ENCODE assay signal across 26 cellular contexts in the genomic region with DNA sequence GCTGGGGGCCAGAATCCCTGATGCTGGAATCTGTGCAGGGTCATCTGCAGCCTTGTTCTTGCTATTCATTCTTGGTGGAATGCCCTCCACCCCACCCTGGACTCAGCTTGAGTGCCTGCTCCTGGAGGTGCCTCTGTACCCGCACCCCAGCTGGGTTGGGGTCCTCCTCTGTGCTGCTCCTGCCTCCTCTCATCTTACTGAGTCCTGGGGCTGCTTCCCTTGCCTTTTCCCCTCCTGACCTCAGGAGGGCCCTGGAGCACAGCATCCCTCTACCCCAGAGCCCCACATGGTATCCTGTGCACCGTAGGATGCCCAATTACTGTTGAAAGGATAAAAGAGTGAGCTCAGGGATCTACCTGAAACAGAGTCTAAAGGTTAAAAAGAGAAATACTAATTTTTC.
A peak's percentile ranks its signal among the peaks of the same experiment; 100 is the strongest.
DNase-seq lines count a peak whose midpoint lies in the region; ATAC-seq and TF ChIP-seq lines count a peak whose summit lies in the region.
"Had no signal": no experiment of that assay in that cellular context is flagged by ENCODE, and none has a peak within 500 bp of the region (broad histone marks: within the 10 kb centered on the region; RNA-seq: fewer than 3 reads in every experiment).

No MANE protein-coding gene starts in this region.

- ATAC-seq in left cardiac atrium (no peak), HG03159 (IDR thresholded peaks at IDR 0.05; ENCODE audit: unreplicated experiment) (no peak)
- ATAC-seq: activated CD8-positive, alpha-beta T cell treated with anti-CD3 and anti-CD28 coated beads for 36 hours; effector memory CD8-positive, alpha-beta T cell; left ventricle myocardium superior had no signal

- H3K4me1 ChIP-seq in left ventricle myocardium inferior, result peaks cover 17% of the 10 kb centered on the region

- no peaks in the 10 kb centered on the region for H3K36me3 ChIP-seq in left ventricle myocardium inferior
- H3K36me3 ChIP-seq: BLaER1, neutrophil, prostate gland, tibial artery had no signal

- H3K9me3 ChIP-seq in left ventricle myocardium inferior (replicated peaks), result no peaks in the 10 kb centered on the region
- H3K9me3 ChIP-seq: BLaER1, Caco-2, neutrophil, prostate gland, tibial artery had no signal

- intact Hi-C loops in left cardiac atrium (cut with DNase I), result no loop called here
- intact Hi-C loops in left ventricle myocardium inferior (cut with micrococcal nuclease), result no loop called here

- no peak for TF ChIP-seq CTCF in left ventricle myocardium inferior (IDR thresholded peaks at IDR 0.05; ENCODE audit: borderline replicate concordance)

- no peak overlapping the region for H3K27ac ChIP-seq in left ventricle myocardium inferior (replicated peaks)
- H3K27ac ChIP-seq: BLaER1, GM23248, neutrophil, prostate gland, tibial artery had no signal

- peaks cover 93% of the 10 kb centered on the region for H3K27me3 ChIP-seq in left ventricle myocardium inferior (ENCODE audit: low read depth)

- no peak overlapping the region for H3K4me3 ChIP-seq in left ventricle myocardium inferior
- H3K4me3 ChIP-seq: BLaER1, GM23248, prostate gland, tibial artery had no signal

- peak; percentile 2 for DNase-seq in left cardiac atrium
- DNase-seq in left ventricle myocardium inferior, result no peak
- DNase-seq in NCI-H146 treated with DMSO at 0.1 percent for 48 hours (lab: John Stamatoyannopoulos, UW; ENCODE audit: unreplicated experiment), result peak; percentile 71
- DNase-seq in iPS-NIHi11 (ENCODE audit: low spot score), result peak; percentile 73
- no peak for DNase-seq in effector CD8-positive, alpha-beta T cell (lab: John Stamatoyannopoulos, UW)
- no peak for DNase-seq in HuH-7.5 (ENCODE audit: low spot score)
- DNase-seq: activated CD8-positive, alpha-beta T cell treated with anti-CD3 and anti-CD28 coated beads for 36 hours; central memory CD4-positive, alpha-beta T cell; cortex of kidney; effector memory CD8-positive, alpha-beta T cell; erythroblast; GM23248; KG1; left ventricle myocardium superior; NCI-H1092 treated with DMSO at 0.1 percent for 48 hours; NCI-H1930; NCI-H345; NCI-H748 treated with DMSO at 0.1 percent for 48 hours; SHP77; stimulated activated CD4-positive, alpha-beta T cell treated with anti-CD3 and anti-CD28 coated beads, Interleukin-4, amount 100 ng/mL, for 4 hours had no signal

Comparison
In these comparisons a context has a peak if more than half of its experiments do, and no peak if none do; other contexts are left out.
1. DNase-seq: peak in left cardiac atrium (single experiment), NCI-H146 treated with DMSO at 0.1 percent for 48 hours (single experiment) and iPS-NIHi11 (single experiment); none in left ventricle myocardium inferior (single experiment), effector CD8-positive, alpha-beta T cell (single experiment) and HuH-7.5 (single experiment).